In the genomic region with DNA sequence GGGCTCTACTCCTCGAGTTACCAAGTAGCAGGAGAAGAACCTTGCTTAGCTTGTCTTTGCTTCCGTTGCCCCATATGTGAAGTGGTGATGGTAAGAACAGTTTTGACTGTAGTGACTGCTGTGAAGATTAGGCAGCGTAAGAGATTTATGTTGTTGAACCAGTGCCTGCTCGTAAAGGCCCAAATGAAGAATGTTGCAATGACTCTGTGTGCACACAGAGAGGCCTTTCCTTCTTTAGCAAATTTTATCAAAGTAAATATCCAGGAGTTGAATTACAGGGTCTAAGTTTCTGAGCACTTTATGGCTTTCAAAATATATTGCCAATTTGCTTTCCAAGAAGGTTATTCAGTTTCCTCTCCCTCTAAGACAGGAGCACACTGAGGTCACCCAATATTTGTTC, we compare ENCODE assay signal across 31 cellular contexts. TPM values are rescaled to one million over a fixed set of nuclear protein-coding genes. Genes with fewer than 3 reads are reported as not detected.
"Had no signal": no experiment of that assay in that cellular context is flagged by ENCODE, and none has a peak within 500 bp of the region (broad histone marks: within the 10 kb centered on the region; RNA-seq: fewer than 3 reads in every experiment).

No MANE protein-coding gene starts in this region.

- H3K36me3 Mint-ChIP-seq: activated CD8-positive, alpha-beta memory T cell treated with anti-CD3 and anti-CD28 coated beads, Interleukin-2, amount 10 ng/mL, durations not matched to agents 7 days and 5 days; activated naive CD4-positive, alpha-beta T cell treated with anti-CD3 and anti-CD28 coated beads, Interleukin-2, amount 50 U/mL, for 72 hours; WTC11 had no signal

- H3K27ac Mint-ChIP-seq: activated CD8-positive, alpha-beta memory T cell treated with anti-CD3 and anti-CD28 coated beads, Interleukin-2, amount 10 ng/mL, durations not matched to agents 7 days and 5 days; activated naive CD4-positive, alpha-beta T cell treated with anti-CD3 and anti-CD28 coated beads, Interleukin-2, amount 50 U/mL, for 72 hours; activated naive CD8-positive, alpha-beta T cell treated with anti-CD3 and anti-CD28 coated beads, Interleukin-2, amount 50 U/mL, for 24 hours; T-helper 1 cell treated with Interleukin-12 subunit alpha and Interleukin-12 subunit beta and Interleukin-4 antibody, amounts not matched to agents 30 μg/mL and 1 μg/mL, for 36 hours; WTC11 had no signal

- DNase-seq: activated CD4-positive, alpha-beta T cell treated with anti-CD3 and anti-CD28 coated beads for 48 hours; activated CD4-positive, alpha-beta T cell treated with anti-CD3 and anti-CD28 coated beads, Interleukin-2, amount 50 U/mL, for 48 hours; activated CD4-positive, CD25-positive, alpha-beta regulatory T cell treated with anti-CD3 and anti-CD28 coated beads, Interleukin-2, amount 50 U/mL, for 72 hours; activated CD8-positive, alpha-beta memory T cell treated with anti-CD3 and anti-CD28 coated beads, Interleukin-2, amount 10 ng/mL, durations not matched to agents 7 days and 5 days; activated effector memory CD4-positive, alpha-beta T cell treated with anti-CD3 and anti-CD28 coated beads, Interleukin-2, amount 50 U/mL, for 16 hours; activated naive CD4-positive, alpha-beta T cell treated with Interleukin-2 at 50 U/mL for 16 hours; activated naive CD8-positive, alpha-beta T cell treated with anti-CD3 and anti-CD28 coated beads, Interleukin-2, amount 50 U/mL, for 24 hours; activated T-cell treated with anti-CD3 and anti-CD28 coated beads, Interleukin-2, amount 50 U/mL, for 4 hours; amniotic stem cell; body of pancreas; central memory CD4-positive, alpha-beta T cell; MG63; MV-4-11; NCI-H1105; NCI-H1436; NCI-H1694 treated with DMSO at 0.1 percent for 48 hours; NCI-H2029 treated with DMSO at 0.1 percent for 48 hours; NCI-H345; NCI-H510A; NCI-H526 treated with DMSO at 0.1 percent for 48 hours; NK-92 treated with Interleukin-12 subunit alpha and Interleukin-12 subunit beta, amount 100 ng/mL, for 24 hours; OCI-M1; Peyer's patch; Right ventricle myocardium superior; SJCRH30; SW 1271 had no signal

- H3K4me3 Mint-ChIP-seq: activated CD8-positive, alpha-beta memory T cell treated with anti-CD3 and anti-CD28 coated beads, Interleukin-2, amount 10 ng/mL, durations not matched to agents 7 days and 5 days; activated naive CD8-positive, alpha-beta T cell treated with anti-CD3 and anti-CD28 coated beads, Interleukin-2, amount 50 U/mL, for 24 hours; activated T-cell treated with anti-CD3 and anti-CD28 coated beads, Interleukin-2, amount 50 U/mL, for 4 hours; T-helper 1 cell treated with Interleukin-12 subunit alpha and Interleukin-12 subunit beta and Interleukin-4 antibody, amounts not matched to agents 30 μg/mL and 1 μg/mL, for 36 hours; WTC11 had no signal

- FAIRE-seq: bronchial epithelial cell had no signal

- H3K4me1 Mint-ChIP-seq: activated CD8-positive, alpha-beta memory T cell treated with anti-CD3 and anti-CD28 coated beads, Interleukin-2, amount 10 ng/mL, durations not matched to agents 7 days and 5 days; activated naive CD8-positive, alpha-beta T cell treated with anti-CD3 and anti-CD28 coated beads, Interleukin-2, amount 50 U/mL, for 24 hours; WTC11 had no signal

- H3K4me3 ChIP-seq: ascending aorta, body of pancreas, MG63, Peyer's patch, SJCRH30 had no signal

- H3K9me3 Mint-ChIP-seq: activated naive CD4-positive, alpha-beta T cell treated with anti-CD3 and anti-CD28 coated beads, Interleukin-2, amount 50 U/mL, for 72 hours; activated naive CD8-positive, alpha-beta T cell treated with anti-CD3 and anti-CD28 coated beads, Interleukin-2, amount 50 U/mL, for 24 hours; activated T-cell treated with anti-CD3 and anti-CD28 coated beads, Interleukin-2, amount 50 U/mL, for 4 hours; T-helper 1 cell treated with Interleukin-12 subunit alpha and Interleukin-12 subunit beta and Interleukin-4 antibody, amounts not matched to agents 30 μg/mL and 1 μg/mL, for 36 hours; WTC11 had no signal

RNA-seq across cellular contexts. Expression of a gene that starts 14.5 kb away (rescaled TPM):
- total RNA-seq: activated CD8-positive, alpha-beta memory T cell treated with anti-CD3 and anti-CD28 coated beads, Interleukin-2, amount 10 ng/mL, durations not matched to agents 7 days and 5 days; activated naive CD4-positive, alpha-beta T cell treated with anti-CD3 and anti-CD28 coated beads, Interleukin-2, amount 50 U/mL, for 72 hours; activated T-cell treated with anti-CD3 and anti-CD28 coated beads, Interleukin-2, amount 50 U/mL, for 4 hours; ascending aorta; body of pancreas; bronchial epithelial cell; Peyer's patch; SJCRH30; WTC11 had no signal
